ENCODE assay signal across 14 cellular contexts in the genomic region with DNA sequence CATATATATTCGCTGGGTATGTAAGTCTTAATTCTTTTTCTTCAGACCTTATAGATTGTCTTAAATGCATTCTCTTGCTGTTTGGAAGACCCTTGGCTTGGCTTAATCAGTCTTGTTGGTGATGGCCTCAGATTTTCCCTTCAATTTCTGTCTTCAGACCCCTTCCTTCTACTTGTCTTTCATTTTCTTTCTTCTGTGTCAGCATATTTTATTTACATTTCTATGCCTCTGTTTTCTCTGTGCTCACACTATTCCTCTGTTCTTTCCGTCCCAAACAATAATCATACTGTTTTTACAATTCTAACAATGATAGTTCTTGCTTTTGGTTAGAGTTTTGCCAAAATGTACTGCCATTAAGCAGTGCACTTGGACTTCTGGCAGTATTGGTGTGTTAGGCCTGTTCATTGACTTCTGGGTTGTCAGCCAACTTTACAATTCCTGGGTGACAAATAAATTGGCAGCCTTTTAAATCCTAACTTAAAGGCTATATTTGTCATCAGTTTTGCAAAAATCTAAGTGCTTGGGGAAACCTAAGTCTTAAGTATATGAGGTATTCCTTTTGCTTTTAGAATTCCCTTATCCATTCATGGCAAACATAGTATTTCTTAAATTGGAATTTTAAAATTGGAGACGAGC. TPM values are rescaled to one million over a fixed set of nuclear protein-coding genes. Genes with fewer than 3 reads are reported as not detected.
DNase-seq lines count a peak whose midpoint lies in the region; ATAC-seq and TF ChIP-seq lines count a peak whose summit lies in the region.
"Had no signal": no experiment of that assay in that cellular context is flagged by ENCODE, and none has a peak within 500 bp of the region (broad histone marks: within the 10 kb centered on the region; RNA-seq: fewer than 3 reads in every experiment).

No MANE protein-coding gene starts in this region.

- H3K9me3 Mint-ChIP-seq in activated CD4-positive, alpha-beta T cell treated with anti-CD3 and anti-CD28 coated beads, Interleukin-2, amount 10 ng/mL, durations not matched to agents 24 days and 14 days = no peaks in the 10 kb centered on the region

- peaks cover 10% of the 10 kb centered on the region for H3K36me3 Mint-ChIP-seq in activated CD4-positive, alpha-beta T cell treated with anti-CD3 and anti-CD28 coated beads, Interleukin-2, amount 10 ng/mL, durations not matched to agents 24 days and 14 days (ENCODE audit: low read depth)

- DNase-seq in A673 (ENCODE audit: low spot score) (no peak), NCI-H446 treated with DMSO at 0.1 percent for 48 hours (lab: John Stamatoyannopoulos, UW) (peak; percentile 75), colonic mucosa (no peak)
- no peak for DNase-seq in activated CD4-positive, alpha-beta T cell treated with anti-CD3 and anti-CD28 coated beads, Interleukin-2, amount 10 ng/mL, durations not matched to agents 24 days and 14 days
- DNase-seq: activated T-cell treated with anti-CD3 and anti-CD28 coated beads, Interleukin-2, amount 50 U/mL, for 1 hour; DMS153; MV-4-11; Right ventricle myocardium superior; stimulated activated naive CD8-positive, alpha-beta T cell treated with anti-CD3 and anti-CD28 coated beads, Interleukin-15, Interleukin-2, amounts not matched to agents 100 U/mL and 50 U/mL, for 24 hours had no signal

- H3K27ac ChIP-seq in A673 (ENCODE audit: low read depth, low read length, poor library complexity, severe bottlenecking) = peak overlapping the region; percentile 37
- H3K27ac ChIP-seq in colonic mucosa = peak overlapping the region; percentile 56
- H3K27ac ChIP-seq in mesodermal cell (ENCODE audit: low read depth, low read length, severe bottlenecking) = peak overlapping the region; percentile 85

- H3K27me3 Mint-ChIP-seq in activated CD4-positive, alpha-beta T cell treated with anti-CD3 and anti-CD28 coated beads, Interleukin-2, amount 10 ng/mL, durations not matched to agents 24 days and 14 days = no peaks in the 10 kb centered on the region

- H3K27ac Mint-ChIP-seq in activated CD4-positive, alpha-beta T cell treated with anti-CD3 and anti-CD28 coated beads, Interleukin-2, amount 10 ng/mL, durations not matched to agents 24 days and 14 days = no peak overlapping the region
- H3K27ac Mint-ChIP-seq: WTC11 had no signal

- BruUV-seq in A673 (replicated peaks; lab: Mats Ljungman, UMichigan) = no TSS peak

- H3K4me3 ChIP-seq in A673 (ENCODE audit: low read depth, low read length, poor library complexity, severe bottlenecking) = no peak overlapping the region
- no peak overlapping the region for H3K4me3 ChIP-seq in colonic mucosa
- H3K4me3 ChIP-seq in mesodermal cell (ENCODE audit: extremely low read depth, insufficient read depth, low read length, poor library complexity, severe bottlenecking) = no peak overlapping the region

- no peaks in the 10 kb centered on the region for H3K27me3 ChIP-seq in A673 (replicated peaks; ENCODE audit: insufficient read depth, low read depth, low read length, poor library complexity)
- H3K27me3 ChIP-seq in colonic mucosa = no peaks in the 10 kb centered on the region

- H3K4me3 Mint-ChIP-seq in activated CD4-positive, alpha-beta T cell treated with anti-CD3 and anti-CD28 coated beads, Interleukin-2, amount 10 ng/mL, durations not matched to agents 24 days and 14 days = no peak overlapping the region
- H3K4me3 Mint-ChIP-seq: WTC11 had no signal

- TF ChIP-seq CTCF in A673 (conservative IDR thresholded peaks at IDR 0.05; ENCODE audit: low read depth, low read length) (no peak), colonic mucosa (IDR thresholded peaks at IDR 0.05) (no peak)

- ATAC-seq in GM19395 (IDR thresholded peaks at IDR 0.05; ENCODE audit: unreplicated experiment) (no peak), GM19463 (IDR thresholded peaks at IDR 0.05; ENCODE audit: unreplicated experiment) (no peak), HG03378 (IDR thresholded peaks at IDR 0.05; ENCODE audit: unreplicated experiment) (no peak)
- ATAC-seq: stimulated activated naive CD8-positive, alpha-beta T cell treated with anti-CD3 and anti-CD28 coated beads, Interleukin-15, Interleukin-2, amounts not matched to agents 100 U/mL and 50 U/mL, for 24 hours; WTC11 had no signal

- no peak overlapping the region for H3K9ac ChIP-seq in colonic mucosa (ENCODE audit: low read depth in 2 of 2, low read length in 2 of 2)

- CTCF ChIA-PET in A673 (lab: Charles Lee) = interaction anchor here (1.0 to 1.2 kb wide), 2 partner anchors 132 to 187 kb away, joined by 3 to 4 read pairs; no protein-coding TSS in a partner anchor

- no CpG with 5 or more reads among the region's 3 CpGs for WGBS in mesodermal cell (ENCODE audit: insufficient coverage in 2 of 2), 2 experiments

- POLR2A ChIA-PET in A673 (lab: Charles Lee; ENCODE audit: low non-redundant PET) = no interaction called here

- H3K36me3 ChIP-seq in A673 (ENCODE audit: insufficient read depth, low read length, poor library complexity, severe bottlenecking) = no peaks in the 10 kb centered on the region
- no peaks in the 10 kb centered on the region for H3K36me3 ChIP-seq in colonic mucosa
- peaks cover under 1% of the 10 kb centered on the region for H3K36me3 ChIP-seq in mesodermal cell (ENCODE audit: control insufficient read depth, insufficient read depth, low read length)

- intact Hi-C loops in A673 (cut with micrococcal nuclease; ENCODE audit: unreplicated experiment) = loop anchor here (5.0 to 10.0 kb wide), 2 partner anchors 183 to 435 kb away; no protein-coding TSS in a partner anchor
- intact Hi-C loops in colonic mucosa (cut with DNase I) = loop anchor here (10.0 kb wide), 1 partner anchor 135 kb away; no protein-coding TSS in a partner anchor
- intact Hi-C loops in activated CD4-positive, alpha-beta T cell treated with anti-CD3 and anti-CD28 coated beads, Interleukin-2, amount 10 ng/mL, durations not matched to agents 24 days and 14 days (cut with micrococcal nuclease) = no loop called here

- no peaks in the 10 kb centered on the region for H3K9me3 ChIP-seq in A673 (ENCODE audit: low read depth, low read length, poor library complexity, severe bottlenecking)
- H3K9me3 ChIP-seq in colonic mucosa = no peaks in the 10 kb centered on the region
- H3K9me3 ChIP-seq in mesodermal cell (ENCODE audit: control insufficient read depth, low read length) = no peaks in the 10 kb centered on the region

- H3K4me1 ChIP-seq in A673 (ENCODE audit: insufficient read depth, low read length, poor library complexity, severe bottlenecking) (peaks cover 36% of the 10 kb centered on the region), colonic mucosa (peaks cover 3% of the 10 kb centered on the region), mesodermal cell (ENCODE audit: control insufficient read depth, insufficient read depth, low read length, poor library complexity, severe bottlenecking) (peaks cover 61% of the 10 kb centered on the region)

- peaks cover 11% of the 10 kb centered on the region for H3K4me1 Mint-ChIP-seq in activated CD4-positive, alpha-beta T cell treated with anti-CD3 and anti-CD28 coated beads, Interleukin-2, amount 10 ng/mL, durations not matched to agents 24 days and 14 days

RNA-seq across cellular contexts. Expression of a gene that starts 8.0 kb away (rescaled TPM):
- total RNA-seq in A673 (2021) (16.3 and 22.0 TPM in 2 replicates), colonic mucosa (10 to 100 TPM in 1 of 2 donors, 1 to 10 TPM in 1; 7.0 to 11.1 TPM)
- 9.3 TPM for polyA plus RNA-seq in mesodermal cell (2013, experiment 1 of 2)
- polyA plus RNA-seq in mesodermal cell (2013, experiment 2 of 2) = 11.5 TPM
- 18.3 and 18.9 TPM in 2 replicates for total RNA-seq in activated CD4-positive, alpha-beta T cell treated with anti-CD3 and anti-CD28 coated beads, Interleukin-2, amount 10 ng/mL, durations not matched to agents 24 days and 14 days
